Comparison of ENCODE assay signal across 10 cellular contexts in genomic region chr14:95500772-95501401, GRCh38. TPM values are rescaled to one million over a fixed set of nuclear protein-coding genes. Genes with fewer than 3 reads are reported as not detected.
A peak's percentile ranks its signal among the peaks of the same experiment; 100 is the strongest.
DNase-seq lines count a peak whose midpoint lies in the region; ATAC-seq and TF ChIP-seq lines count a peak whose summit lies in the region.
"Had no signal": no experiment of that assay in that cellular context is flagged by ENCODE, and none has a peak within 500 bp of the region (broad histone marks: within the 10 kb centered on the region; RNA-seq: fewer than 3 reads in every experiment).

No MANE protein-coding gene starts in this region.

- H3K27me3 ChIP-seq in SK-N-SH (ENCODE audit: insufficient read depth) (no peaks in the 10 kb centered on the region), psoas muscle (ENCODE audit: insufficient read depth in 3 of 3, low read length in 2 of 3) (no peaks in the 10 kb centered on the region)
- H3K27me3 ChIP-seq: right lobe of liver had no signal

- H2AFZ ChIP-seq in SK-N-SH (ENCODE audit: low read depth), result no peak overlapping the region

- no peak overlapping the region for H3K4me3 Mint-ChIP-seq in activated T-cell treated with anti-CD3 and anti-CD28 coated beads, Interleukin-2, amount 50 U/mL, for 4 hours

- H3K4me1 ChIP-seq in SK-N-SH (ENCODE audit: control insufficient read depth in 1 of 2, insufficient read depth in 2 of 2, low read depth in 1 of 2, low read length in 1 of 2), result peaks cover 27 to 40% of the 10 kb centered on the region in 2 experiments; a peak in 3 of 4 replicates
- H3K4me1 ChIP-seq in psoas muscle, result peaks cover 25% of the 10 kb centered on the region

- H3K36me3 ChIP-seq in SK-N-SH (replicated peaks in 1 of 2; ENCODE audit: control insufficient read depth in 1 of 2, insufficient read depth in 2 of 2, low read length in 1 of 2) (no peaks in the 10 kb centered on the region), psoas muscle (ENCODE audit: insufficient read depth in 1 of 2, low read depth in 1 of 2) (no peaks in the 10 kb centered on the region)
- H3K36me3 ChIP-seq: right lobe of liver had no signal

- peaks cover 16% of the 10 kb centered on the region for H3F3A ChIP-seq in SK-N-SH (replicated peaks; ENCODE audit: insufficient read depth)

- intact Hi-C loops in psoas muscle (cut with DNase I), result no loop called here

- H3K27ac ChIP-seq in SK-N-SH (ENCODE audit: low read depth in 2 of 2, low read length in 1 of 2) (peak overlapping the region in 1 of 2 experiments; percentile 45; a peak in 1 of 4 replicates), psoas muscle (no peak overlapping the region)
- H3K27ac ChIP-seq: right lobe of liver had no signal

- CTCF ChIA-PET in SK-N-SH (lab: Yijun Ruan, JAX), result interaction anchor here (1.0 kb wide), 1 partner anchor 26 kb away, joined by 3 read pairs; no protein-coding TSS in a partner anchor

- no peak overlapping the region for H3K4me2 ChIP-seq in SK-N-SH

- TF ChIP-seq RAD21 in SK-N-SH (IDR thresholded peaks at IDR 0.05; ENCODE audit: low read length), result no peak

- H3K9ac ChIP-seq in SK-N-SH, result no peak overlapping the region

- H3K9me3 ChIP-seq in SK-N-SH (no peaks in the 10 kb centered on the region), psoas muscle (no peaks in the 10 kb centered on the region)
- H3K9me3 ChIP-seq: right lobe of liver had no signal

- H3K36me3 Mint-ChIP-seq in activated T-cell treated with anti-CD3 and anti-CD28 coated beads, Interleukin-2, amount 50 U/mL, for 4 hours (ENCODE audit: insufficient read depth), result peaks cover 10% of the 10 kb centered on the region

- H3K27me3 Mint-ChIP-seq in activated T-cell treated with anti-CD3 and anti-CD28 coated beads, Interleukin-2, amount 50 U/mL, for 4 hours (ENCODE audit: low read depth), result no peaks in the 10 kb centered on the region

- no peaks in the 10 kb centered on the region for H3K9me2 ChIP-seq in SK-N-SH

- peaks cover 67% of the 10 kb centered on the region for H3K4me1 Mint-ChIP-seq in activated T-cell treated with anti-CD3 and anti-CD28 coated beads, Interleukin-2, amount 50 U/mL, for 4 hours (ENCODE audit: low read depth)

- 79% methylated on average over 12 of the region's 14 CpGs for WGBS in SK-N-SH (ENCODE audit: low lambda C conversion rate)
- WGBS in psoas muscle, 3 donors, result 72 to 78% (median 77%) methylated on average over 14 of the region's 14 CpGs

- peaks cover 4% of the 10 kb centered on the region; the same call in 1 of the 2 replicates for H3K79me2 ChIP-seq in SK-N-SH (ENCODE audit: insufficient read depth)

- no peak; a peak in 1 of 4 replicates for TF ChIP-seq EP300 in SK-N-SH (IDR thresholded peaks at IDR 0.05; ENCODE audit: borderline replicate concordance in 1 of 2, low read depth in 1 of 2, low read length in 1 of 2)

- no peaks in the 10 kb centered on the region for H3K9me3 Mint-ChIP-seq in activated T-cell treated with anti-CD3 and anti-CD28 coated beads, Interleukin-2, amount 50 U/mL, for 4 hours

- H3K4me3 ChIP-seq in SK-N-SH (ENCODE audit: low read depth in 2 of 2, low read length in 1 of 2) (no peak overlapping the region), fibroblast of pulmonary artery (replicated peaks; ENCODE audit: low read depth, low read length) (no peak overlapping the region), psoas muscle (no peak overlapping the region)
- H3K4me3 ChIP-seq: right lobe of liver had no signal

- POLR2A ChIA-PET in SK-N-SH (lab: Yijun Ruan, JAX), result no interaction called here

- TF ChIP-seq CTCF in SK-N-SH (IDR thresholded peaks at IDR 0.05), result no peak
- no peak for TF ChIP-seq CTCF in fibroblast of pulmonary artery (IDR thresholded peaks at IDR 0.05; ENCODE audit: low read length, missing control alignments)
- TF ChIP-seq CTCF in psoas muscle (IDR thresholded peaks at IDR 0.05), result no peak

- H4K20me1 ChIP-seq in SK-N-SH (ENCODE audit: insufficient read depth), result no peaks in the 10 kb centered on the region

- ATAC-seq in psoas muscle (peak; percentile 64 to 74 (median 72)), HG03108 (IDR thresholded peaks at IDR 0.05; ENCODE audit: unreplicated experiment) (no peak), HG03521 (IDR thresholded peaks at IDR 0.05; ENCODE audit: unreplicated experiment) (no peak)
- ATAC-seq in activated T-cell treated with anti-CD3 and anti-CD28 coated beads, Interleukin-2, amount 50 U/mL, for 4 hours, result no peak

- peak; percentile 72 for DNase-seq in COLO829 (ENCODE audit: low spot score)
- DNase-seq in SK-N-SH, result no peak
- peak; percentile 83 for DNase-seq in fibroblast of pulmonary artery (ENCODE audit: low read depth)
- peak; percentile 71 to 79 for DNase-seq in psoas muscle
- no peak for DNase-seq in GM19238 (ENCODE audit: insufficient read length, low spot score)
- DNase-seq in activated T-cell treated with anti-CD3 and anti-CD28 coated beads, Interleukin-2, amount 50 U/mL, for 4 hours, result no peak
- DNase-seq: effector CD4-positive, alpha-beta T cell had no signal

TF ChIP-seq in SK-N-SH, 30 proteins besides CTCF, POLR2A, EP300 and RAD21:
- TF ChIP-seq NFIC (IDR thresholded peaks at IDR 0.05; ENCODE audit: borderline replicate concordance) (peak; percentile 72; the same call in 1 of the 2 replicates), TCF12 (IDR thresholded peaks at IDR 0.05) (peak; percentile 70), RCOR1 (IDR thresholded peaks at IDR 0.05; ENCODE audit: low read length) (no peak), FOXM1 (IDR thresholded peaks at IDR 0.05; ENCODE audit: low read depth) (no peak), SMC3 (IDR thresholded peaks at IDR 0.05; ENCODE audit: low read depth, low read length) (no peak), GABPA (IDR thresholded peaks at IDR 0.05; ENCODE audit: low read depth) (no peak), MAX (IDR thresholded peaks at IDR 0.05; ENCODE audit: low read depth) (peak; percentile 79), ELF1 (IDR thresholded peaks at IDR 0.05) (no peak), FOSL2 (IDR thresholded peaks at IDR 0.05; ENCODE audit: borderline replicate concordance, low read depth) (peak; percentile 85), JUND (IDR thresholded peaks at IDR 0.05) (peak; percentile 77)
TF ChIP-seq in SK-N-SH: peak in this region for 5.

RNA-seq across cellular contexts. Expression of gene SYNE3, which starts 15.6 kb away (rescaled TPM):
- polyA plus RNA-seq in SK-N-SH (2012; rRNA removed) (1.8 and 2.0 TPM in 2 replicates), psoas muscle (1 to 10 TPM in 1 of 3 donors, under 1 TPM in 2; 0.45 to 1.3 (median 0.96) TPM)
- 0.80 and 1.3 TPM in 2 replicates for polyA plus RNA-seq in SK-N-SH (2012; cell fraction: cytosol; rRNA removed)
- 3.0 and 3.6 TPM in 2 replicates for polyA plus RNA-seq in SK-N-SH (2012; cell fraction: nucleus; rRNA removed)
- total RNA-seq in psoas muscle, result 1 to 10 TPM; 3.4 to 4.7 (median 4.1) TPM
- total RNA-seq in activated T-cell treated with anti-CD3 and anti-CD28 coated beads, Interleukin-2, amount 50 U/mL, for 4 hours, result 10 to 100 TPM; 11.5 to 15.0 (median 12.9) TPM

RNA-seq across cellular contexts. Expression of gene GLRX5, which starts 34.0 kb away (rescaled TPM):
- polyA plus RNA-seq in SK-N-SH (2012; rRNA removed) (29.1 and 31.4 TPM in 2 replicates), psoas muscle (10 to 100 TPM; 65.5 to 98.7 (median 68.4) TPM)
- 45.1 and 60.1 TPM in 2 replicates for polyA plus RNA-seq in SK-N-SH (2012; cell fraction: cytosol; rRNA removed)
- polyA plus RNA-seq in SK-N-SH (2012; cell fraction: nucleus; rRNA removed), result 6.3 and 10.9 TPM in 2 replicates
- total RNA-seq in psoas muscle, result 10 to 100 TPM; 46.9 to 97.6 (median 57.0) TPM
- total RNA-seq in activated T-cell treated with anti-CD3 and anti-CD28 coated beads, Interleukin-2, amount 50 U/mL, for 4 hours, result 10 to 100 TPM; 37.3 to 45.1 (median 40.7) TPM

Comparison
In these comparisons a context has a peak if more than half of its experiments do, and no peak if none do; other contexts are left out.
1. DNase-seq: peak in COLO829 (single experiment), fibroblast of pulmonary artery (single experiment) and psoas muscle (2 of 2); none in SK-N-SH (single experiment), GM19238 (single experiment) and activated T-cell treated with anti-CD3 and anti-CD28 coated beads, Interleukin-2, amount 50 U/mL, for 4 hours (single experiment).
2. ATAC-seq: peak in psoas muscle (4 of 4); none in HG03108 (single experiment), activated T-cell treated with anti-CD3 and anti-CD28 coated beads, Interleukin-2, amount 50 U/mL, for 4 hours (0 of 2) and HG03521 (single experiment).